Comparison of ENCODE assay signal across 1 cellular context in genomic region chr12:63816031-63816430, GRCh38.
TF ChIP-seq lines count a peak whose summit lies in the region.

No MANE protein-coding gene starts in this region.

TF ChIP-seq in GM23338, 12 proteins besides CTCF, POLR2A, EP300 and RAD21 (continued from another document):
- TF ChIP-seq ZNF462 (CRISPR knock-in tag; IDR thresholded peaks at IDR 0.05) (no peak), ZNF331 (CRISPR knock-in tag; IDR thresholded peaks at IDR 0.05; ENCODE audit: low read depth) (no peak), POLR2AphosphoS5 (IDR thresholded peaks at IDR 0.05; ENCODE audit: low read depth) (no peak), CREB1 (CRISPR knock-in tag; IDR thresholded peaks at IDR 0.05; ENCODE audit: low read depth) (no peak), JUNB (IDR thresholded peaks at IDR 0.05; ENCODE audit: unreplicated experiment) (no peak)
- TF ChIP-seq, protein P1, sequence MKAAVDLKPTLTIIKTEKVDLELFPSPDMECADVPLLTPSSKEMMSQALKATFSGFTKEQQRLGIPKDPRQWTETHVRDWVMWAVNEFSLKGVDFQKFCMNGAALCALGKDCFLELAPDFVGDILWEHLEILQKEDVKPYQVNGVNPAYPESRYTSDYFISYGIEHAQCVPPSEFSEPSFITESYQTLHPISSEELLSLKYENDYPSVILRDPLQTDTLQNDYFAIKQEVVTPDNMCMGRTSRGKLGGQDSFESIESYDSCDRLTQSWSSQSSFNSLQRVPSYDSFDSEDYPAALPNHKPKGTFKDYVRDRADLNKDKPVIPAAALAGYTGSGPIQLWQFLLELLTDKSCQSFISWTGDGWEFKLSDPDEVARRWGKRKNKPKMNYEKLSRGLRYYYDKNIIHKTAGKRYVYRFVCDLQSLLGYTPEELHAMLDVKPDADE (IDR thresholded peaks at IDR 0.05): no peak
TF ChIP-seq in GM23338: peak in this region for 0.
